1 cellular context compared by ENCODE assay signal in genomic region chr7:38102486-38102885, GRCh38.
TF ChIP-seq lines count a peak whose summit lies in the region.

No MANE protein-coding gene starts in this region.

TF ChIP-seq in IMR-90, 13 proteins besides CTCF, POLR2A, EP300 and RAD21 (continued from another document):
- TF ChIP-seq ELK1 (IDR thresholded peaks at IDR 0.05; ENCODE audit: borderline replicate concordance, low read depth, low read length) (no peak), RFX5 (IDR thresholded peaks at IDR 0.05; ENCODE audit: low read depth, low read length) (no peak), NFE2L2 (IDR thresholded peaks at IDR 0.05; ENCODE audit: low read depth, low read length) (no peak), MAZ (IDR thresholded peaks at IDR 0.05; ENCODE audit: borderline replicate concordance, low read depth, low read length) (no peak), SMC3 (IDR thresholded peaks at IDR 0.05; ENCODE audit: low read depth, low read length) (no peak), BHLHE40 (IDR thresholded peaks at IDR 0.05; ENCODE audit: low read depth, low read length) (no peak), CEBPB (IDR thresholded peaks at IDR 0.05; ENCODE audit: low read depth, low read length) (no peak)
